In genomic region chr6:133240511-133241087, GRCh38 we compare ENCODE assay signal across 9 cellular contexts. TPM values are rescaled to one million over a fixed set of nuclear protein-coding genes. Genes with fewer than 3 reads are reported as not detected.
A peak's percentile ranks its signal among the peaks of the same experiment; 100 is the strongest.
DNase-seq lines count a peak whose midpoint lies in the region; ATAC-seq, FAIRE-seq and TF ChIP-seq lines count a peak whose summit lies in the region.
"Had no signal": no experiment of that assay in that cellular context is flagged by ENCODE, and none has a peak within 500 bp of the region (broad histone marks: within the 10 kb centered on the region; RNA-seq: fewer than 3 reads in every experiment).

No MANE protein-coding gene starts in this region.

- no peak overlapping the region for H3K27ac Mint-ChIP-seq in naive B cell
- no peak overlapping the region for H3K27ac Mint-ChIP-seq in natural killer cell treated with Interleukin-12 subunit alpha and Interleukin-12 subunit beta and Interleukin-15 and Interleukin-18, amount 100 ng/mL, for 72 hours

- H2AFZ ChIP-seq in H1 (ENCODE audit: low read length) = no peak overlapping the region

- no peak overlapping the region for H3K4ac ChIP-seq in H1 (replicated peaks; ENCODE audit: insufficient read length, low read depth, low read length)

- CTCF ChIA-PET in H1 (lab: Charles Lee; ENCODE audit: partially characterized antibody) = interaction anchor here (1.5 kb wide), 1 partner anchor 55 kb away, joined by 3 read pairs; no protein-coding TSS in a partner anchor

- H3K14ac ChIP-seq in H1 (ENCODE audit: insufficient read length) = no peak overlapping the region

- peaks cover 28 to 65% (median 45%) of the 10 kb centered on the region in 4 experiments for H3K27me3 ChIP-seq in H1 (replicated peaks in 1 of 4; ENCODE audit: control insufficient read depth in 3 of 4, extremely low read depth in 1 of 4, insufficient read depth in 3 of 4, low read length in 3 of 4)

- no peaks in the 10 kb centered on the region for H3K79me1 ChIP-seq in H1 (ENCODE audit: low read depth, low read length)

- no peak overlapping the region for H2AK5ac ChIP-seq in H1 (ENCODE audit: low read depth, low read length)

- peaks cover 0 to 1% (median 0%) of the 10 kb centered on the region in 7 donors for H3K9me3 Mint-ChIP-seq in naive B cell
- H3K9me3 Mint-ChIP-seq in natural killer cell treated with Interleukin-12 subunit alpha and Interleukin-12 subunit beta and Interleukin-15 and Interleukin-18, amount 100 ng/mL, for 72 hours = no peaks in the 10 kb centered on the region

- H3K36me3 ChIP-seq in H1 (ENCODE audit: control insufficient read depth in 2 of 4, insufficient read depth in 4 of 4, low read length in 3 of 4) = no peaks in the 10 kb centered on the region

- H3K27me3 Mint-ChIP-seq in naive B cell = peaks cover 26 to 56% (median 51%) of the 10 kb centered on the region in 3 donors
- H3K27me3 Mint-ChIP-seq in natural killer cell treated with Interleukin-12 subunit alpha and Interleukin-12 subunit beta and Interleukin-15 and Interleukin-18, amount 100 ng/mL, for 72 hours = peaks cover 30 to 31% of the 10 kb centered on the region in 2 donors

- H3K9me3 ChIP-seq in H1 (ENCODE audit: insufficient read depth in 2 of 2, low read depth in 1 of 2, low read length in 1 of 2) = no peaks in the 10 kb centered on the region

- 0 out of 7 replicates have a peak overlapping the region, but pooled peaks of 1 of the 4 experiments have one; percentile 3 for H3K9ac ChIP-seq in H1 (replicated peaks in 1 of 4; ENCODE audit: extremely low read depth in 1 of 4, low read depth in 3 of 4, low read length in 3 of 4)

- TF ChIP-seq CTCF in H1 (IDR thresholded peaks at IDR 0.05; ENCODE audit: control extremely low read depth in 1 of 3, insufficient read depth in 1 of 3, low read depth in 1 of 3, low read length in 3 of 3) = peak; percentile 5 to 14 (median 10); a peak in 2 of 4 replicates

- no peak overlapping the region for H2BK120ac ChIP-seq in H1 (replicated peaks; ENCODE audit: low read depth, low read length)

- no peak overlapping the region for H4K91ac ChIP-seq in H1 (replicated peaks; ENCODE audit: insufficient read length, low read length)

- no peak for FAIRE-seq in H1 (lab: Jason Lieb, UNC)

- peaks cover 10 to 22% (median 21%) of the 10 kb centered on the region in 3 donors for H3K4me1 Mint-ChIP-seq in naive B cell
- no peaks in the 10 kb centered on the region for H3K4me1 Mint-ChIP-seq in natural killer cell treated with Interleukin-12 subunit alpha and Interleukin-12 subunit beta and Interleukin-15 and Interleukin-18, amount 100 ng/mL, for 72 hours (ENCODE audit: low read depth in 2 of 2)

- TF ChIP-seq RAD21 in H1 (IDR thresholded peaks at IDR 0.05 in 1 of 2, conservative IDR thresholded peaks at IDR 0.05 in 1 of 2; ENCODE audit: low read depth in 2 of 2, low read length in 2 of 2) = 0 out of 4 replicates have a peak, but pooled peaks of 1 of the 2 experiments have one; percentile 7

- DNase-seq in AG08396 (ENCODE audit: low spot score) (peak; percentile 56), M059J (ENCODE audit: low read depth) (peak; percentile 60), H1 (ENCODE audit: low read depth in 1 of 2, low spot score in 2 of 2) (peak in 1 of 2 experiments; percentile 67), naive B cell (no peak)
- no peak for DNase-seq in natural killer cell treated with Interleukin-12 subunit alpha and Interleukin-12 subunit beta and Interleukin-15 and Interleukin-18, amount 100 ng/mL, for 72 hours (ENCODE audit: low spot score)
- DNase-seq: NCI-H2029 had no signal

- H3K4me3 Mint-ChIP-seq in naive B cell = peak overlapping the region in 5 of 8 donors; percentile 46 to 82 (median 64)
- H3K4me3 Mint-ChIP-seq in natural killer cell treated with Interleukin-12 subunit alpha and Interleukin-12 subunit beta and Interleukin-15 and Interleukin-18, amount 100 ng/mL, for 72 hours = no peak overlapping the region

- H3K56ac ChIP-seq in H1 (replicated peaks; ENCODE audit: insufficient read length, low read depth, low read length) = no peak overlapping the region

- no peak for TF ChIP-seq EP300 in H1 (IDR thresholded peaks at IDR 0.05; ENCODE audit: borderline replicate concordance in 1 of 2, low read depth in 2 of 2, low read length in 2 of 2)

- POLR2A ChIA-PET in H1 (lab: Charles Lee; ENCODE audit: partially characterized antibody) = no interaction called here

- H3K4me2 ChIP-seq in H1 (ENCODE audit: insufficient read depth in 1 of 2, low read depth in 2 of 2, low read length in 2 of 2) = peak overlapping the region; percentile 82 to 96

- no peak overlapping the region for H3K18ac ChIP-seq in H1 (ENCODE audit: extremely low read depth, low read length)

- H4K8ac ChIP-seq in H1 (ENCODE audit: extremely low read depth, insufficient read depth, low read length) = peak overlapping the region; percentile 5; the same call in 1 of the 2 replicates

- TF ChIP-seq POLR2A in H1 (IDR thresholded peaks at IDR 0.05; ENCODE audit: control extremely low read depth in 1 of 2, low read depth in 2 of 2, low read length in 2 of 2) = no peak

- 4% methylated on average over 23 of the region's 37 CpGs; no CpG with 5 or more reads in 1 of the 2 experiments for WGBS in H1 (ENCODE audit: extremely low coverage in 1 of 2, insufficient coverage in 1 of 2, insufficient read length in 1 of 2, insufficient replicate concordance in 2 of 2, low coverage in 1 of 2, low lambda C conversion rate in 2 of 2, missing lambda C conversion rate in 1 of 2), 2 experiments

- no peak overlapping the region for H2BK15ac ChIP-seq in H1 (ENCODE audit: low read length)

- H2BK12ac ChIP-seq in H1 (ENCODE audit: low read depth, low read length) = no peak overlapping the region

- ATAC-seq in naive B cell (ENCODE audit: low read depth in 2 of 2) = no peak
- ATAC-seq in HG02571 (IDR thresholded peaks at IDR 0.05; ENCODE audit: unreplicated experiment) = no peak
- no peak for ATAC-seq in HG02852 (IDR thresholded peaks at IDR 0.05; ENCODE audit: unreplicated experiment)
- ATAC-seq in natural killer cell treated with Interleukin-12 subunit alpha and Interleukin-12 subunit beta and Interleukin-15 and Interleukin-18, amount 100 ng/mL, for 72 hours = no peak
- ATAC-seq in GM18861 (IDR thresholded peaks at IDR 0.05; ENCODE audit: unreplicated experiment) = no peak

- peaks cover 0 to 5% of the 10 kb centered on the region in 2 experiments for H4K20me1 ChIP-seq in H1 (replicated peaks in 1 of 2; ENCODE audit: control insufficient read depth in 1 of 2, insufficient read depth in 2 of 2, low read length in 2 of 2)

- H3K4me3 ChIP-seq in H1 (ENCODE audit: extremely low read depth in 1 of 4, insufficient read depth in 2 of 4, low read depth in 3 of 4, low read length in 4 of 4) = peak overlapping the region; percentile 45 to 73 (median 50)

- H3K23ac ChIP-seq in H1 (ENCODE audit: insufficient read length) = no peak overlapping the region

- peaks cover 0 to 6% (median 0%) of the 10 kb centered on the region in 4 experiments; a peak in 2 of 7 replicates for H3K4me1 ChIP-seq in H1 (replicated peaks in 1 of 4; ENCODE audit: control insufficient read depth in 3 of 4, insufficient read depth in 4 of 4, low read length in 3 of 4)

- H2BK20ac ChIP-seq in H1 (ENCODE audit: low read length) = no peak overlapping the region

- no peak overlapping the region for H2BK5ac ChIP-seq in H1 (ENCODE audit: low read depth, low read length)

- H3K36me3 Mint-ChIP-seq in naive B cell = no peaks in the 10 kb centered on the region
- H3K36me3 Mint-ChIP-seq in natural killer cell treated with Interleukin-12 subunit alpha and Interleukin-12 subunit beta and Interleukin-15 and Interleukin-18, amount 100 ng/mL, for 72 hours = no peaks in the 10 kb centered on the region

- H4K5ac ChIP-seq in H1 (ENCODE audit: insufficient read length, low read depth, low read length) = no peak overlapping the region

- peaks cover 19% of the 10 kb centered on the region for H3K23me2 ChIP-seq in H1 (ENCODE audit: low read depth, low read length)

- H3K79me2 ChIP-seq in H1 (ENCODE audit: control insufficient read depth in 1 of 2, insufficient read depth in 2 of 2, low read length in 2 of 2) = no peaks in the 10 kb centered on the region

- no peak overlapping the region for H3K27ac ChIP-seq in H1 (ENCODE audit: low read depth, low read length)

TF ChIP-seq in H1, 55 proteins besides CTCF, POLR2A, EP300 and RAD21:
- peak; percentile 78 for TF ChIP-seq KDM4A (IDR thresholded peaks at IDR 0.05; ENCODE audit: low read depth, low read length, severe bottlenecking)
- no peak for TF ChIP-seq JUND (IDR thresholded peaks at IDR 0.05; ENCODE audit: low read length)
- TF ChIP-seq ASH2L (IDR thresholded peaks at IDR 0.05; ENCODE audit: low read length) = peak; percentile 17
- 0 out of 2 replicates have a peak, but pooled peaks have one; percentile 17 for TF ChIP-seq MAX (IDR thresholded peaks at IDR 0.05)
- TF ChIP-seq TAF1 (IDR thresholded peaks at IDR 0.05; ENCODE audit: low read depth, low read length) = no peak
- peak; percentile 41 to 48; a peak in 2 of 4 replicates for TF ChIP-seq HDAC2 (IDR thresholded peaks at IDR 0.05; ENCODE audit: borderline replicate concordance in 1 of 2, low read depth in 2 of 2, low read length in 2 of 2)
- no peak for TF ChIP-seq PHF8 (conservative IDR thresholded peaks at IDR 0.05; ENCODE audit: low read depth, low read length)
- no peak for TF ChIP-seq TBP (IDR thresholded peaks at IDR 0.05; ENCODE audit: low read depth, low read length)

RNA-seq across cellular contexts. Expression of gene EYA4, which starts 0.6 kb away (rescaled TPM):
- total RNA-seq in M059J (2014; rRNA removed; shearing (Covaris generic)) = 8.2 and 12.0 TPM in 2 replicates
- total RNA-seq in H1 (2021; fragmentation: NEBNext Ultra II Directional; extraction: Animal tissue kit (Norgen Biotek cat#: 25700)) = 0.17 TPM in 1 of 2 replicates, not detected in the other
- 0.06 and 0.09 TPM in 2 replicates for polyA plus RNA-seq in H1 (2011; rRNA removed)
- 0.16 TPM for polyA plus RNA-seq in H1 (2011; cell fraction: cytosol; rRNA removed)
- 0.67 TPM for polyA plus RNA-seq in H1 (2011; cell fraction: nucleus; rRNA removed)
- polyA plus RNA-seq in H1 (2012, experiment 1 of 2) = 0.03 to 0.08 TPM in 2 of 4 replicates, not detected in the others
- not detected for polyA plus RNA-seq in H1 (2012, experiment 2 of 2)
- polyA plus RNA-seq in H1 (2013, experiment 1 of 2) = 0.04 TPM
- 0.13 TPM for polyA plus RNA-seq in H1 (2013, experiment 2 of 2)
- 0.17 and 0.22 TPM in 2 replicates for polyA minus RNA-seq in H1 (2011; rRNA and poly(A)+ RNA removed)
- polyA minus RNA-seq in H1 (2011; cell fraction: cytosol; rRNA and poly(A)+ RNA removed) = 1.8 TPM
- polyA minus RNA-seq in H1 (2011; cell fraction: nucleus; rRNA and poly(A)+ RNA removed) = 1.6 TPM
- polyA plus RNA-seq in naive B cell (ENCODE audit: low read depth in 6 of 6) = not detected
- not detected for total RNA-seq in natural killer cell treated with Interleukin-12 subunit alpha and Interleukin-12 subunit beta and Interleukin-15 and Interleukin-18, amount 100 ng/mL, for 72 hours

Comparison
In these comparisons a context has a peak if more than half of its experiments do, and no peak if none do; other contexts are left out.
1. DNase-seq: peak in AG08396 (single experiment) and M059J (single experiment); none in naive B cell (single experiment) and natural killer cell treated with Interleukin-12 subunit alpha and Interleukin-12 subunit beta and Interleukin-15 and Interleukin-18, amount 100 ng/mL, for 72 hours (single experiment).